Comparison of ENCODE assay signal across 23 cellular contexts in genomic region chr1:150957666-150958065, GRCh38. TPM values are rescaled to one million over a fixed set of nuclear protein-coding genes. Genes with fewer than 3 reads are reported as not detected.
"Had no signal": no experiment of that assay in that cellular context is flagged by ENCODE, and none has a peak within 500 bp of the region (broad histone marks: within the 10 kb centered on the region; RNA-seq: fewer than 3 reads in every experiment).

No MANE protein-coding gene starts in this region.

- H3K4me3 ChIP-seq: MG63, PC-9, Peyer's patch, SJCRH30 had no signal

- DNase-seq: KBM-7, MG63, NCI-H1092, NCI-H1105 treated with DMSO at 0.1 percent for 48 hours, NCI-H1417 treated with DMSO at 0.1 percent for 48 hours, NCI-H187, NCI-H2029, NCI-H2081 treated with DMSO at 0.1 percent for 48 hours, NCI-H2171, NCI-H226, NCI-H446, NCI-H510A, NCI-H524 treated with DMSO at 0.1 percent for 48 hours, NCI-H69, NCI-H774, PC-9, SHP77 treated with DMSO at 0.1 percent for 48 hours, SJCRH30 had no signal

- H3K4me1 ChIP-seq: Peyer's patch, SJCRH30 had no signal

- H3K4me2 ChIP-seq: PC-9 had no signal

- H3K27me3 ChIP-seq: MG63, Peyer's patch, SJCRH30 had no signal

- ATAC-seq: Right ventricle myocardium inferior, SK-N-SH treated with all-trans-retinoic acid at 6 μM for 48 hours had no signal

- H3K27ac ChIP-seq: HL-60, PC-9, Peyer's patch, SJCRH30 had no signal

- H2AFZ ChIP-seq: PC-9 had no signal

- H3K9me3 ChIP-seq: MG63, Peyer's patch, SJCRH30 had no signal

RNA-seq across cellular contexts. Expression of gene ANXA9, which starts 24.4 kb away (rescaled TPM):
- total RNA-seq: Right ventricle myocardium inferior, RPMI7951, SJCRH30 had no signal
